12 cellular contexts compared by ENCODE assay signal in genomic region chr14:92549853-92550244, GRCh38. TPM values are rescaled to one million over a fixed set of nuclear protein-coding genes. Genes with fewer than 3 reads are reported as not detected.
A peak's percentile ranks its signal among the peaks of the same experiment; 100 is the strongest.
DNase-seq lines count a peak whose midpoint lies in the region; ATAC-seq and TF ChIP-seq lines count a peak whose summit lies in the region.
"Had no signal": no experiment of that assay in that cellular context is flagged by ENCODE, and none has a peak within 500 bp of the region (broad histone marks: within the 10 kb centered on the region; RNA-seq: fewer than 3 reads in every experiment).

No MANE protein-coding gene starts in this region.

- H3K4me3 ChIP-seq in thoracic aorta, result peak overlapping the region; percentile 38

- ATAC-seq in thoracic aorta (ENCODE audit: insufficient number of reproducible peaks, low FRiP score, low read depth) (peak; percentile 13), GM18909 (IDR thresholded peaks at IDR 0.05; ENCODE audit: poor library complexity, unreplicated experiment) (no peak), HG03565 (IDR thresholded peaks at IDR 0.05; ENCODE audit: unreplicated experiment) (no peak)

- H3K9me3 ChIP-seq in thoracic aorta, result no peaks in the 10 kb centered on the region

- peaks cover 31 to 63% of the 10 kb centered on the region in 2 donors for H3K4me1 ChIP-seq in thoracic aorta (ENCODE audit: control insufficient read depth in 1 of 2, low read depth in 2 of 2)

- H3K4me3 Mint-ChIP-seq in activated T-helper 1 cell treated with anti-CD3 and anti-CD28 coated beads, Interleukin-12 subunit alpha, Interleukin-12 subunit beta, Interleukin-2, Interleukin-4 antibody, amounts not matched to agents 30 ng/mL and 10 ng/mL and 1 ng/mL, durations not matched to agents 14 hours and 24 hours and 36 hours, result no peak overlapping the region

- no peaks in the 10 kb centered on the region for H3K27me3 ChIP-seq in thoracic aorta (replicated peaks; ENCODE audit: insufficient read depth)

- H3K36me3 Mint-ChIP-seq in activated T-helper 1 cell treated with anti-CD3 and anti-CD28 coated beads, Interleukin-12 subunit alpha, Interleukin-12 subunit beta, Interleukin-2, Interleukin-4 antibody, amounts not matched to agents 30 ng/mL and 10 ng/mL and 1 ng/mL, durations not matched to agents 14 hours and 24 hours and 36 hours (ENCODE audit: low read depth), result no peaks in the 10 kb centered on the region

- no peaks in the 10 kb centered on the region for H3K9me3 Mint-ChIP-seq in activated T-helper 1 cell treated with anti-CD3 and anti-CD28 coated beads, Interleukin-12 subunit alpha, Interleukin-12 subunit beta, Interleukin-2, Interleukin-4 antibody, amounts not matched to agents 30 ng/mL and 10 ng/mL and 1 ng/mL, durations not matched to agents 14 hours and 24 hours and 36 hours
- H3K9me3 Mint-ChIP-seq: activated T-helper 2 cell treated with anti-CD3 and anti-CD28 coated beads, Interferon-gamma antibody, Interleukin-2, Interleukin-4, amounts not matched to agents 10 μg/mL and 5 μg/mL and 100 μg/mL, durations not matched to agents 14 hours and 24 hours and 36 hours had no signal

- no peak for TF ChIP-seq CTCF in thoracic aorta (IDR thresholded peaks at IDR 0.05)

- intact Hi-C loops in activated T-helper 1 cell treated with anti-CD3 and anti-CD28 coated beads, Interleukin-12 subunit alpha, Interleukin-12 subunit beta, Interleukin-2, Interleukin-4 antibody, amounts not matched to agents 30 ng/mL and 10 ng/mL and 1 ng/mL, durations not matched to agents 14 hours and 24 hours and 36 hours (cut with micrococcal nuclease), result loop anchor here (2.0 to 10.0 kb wide), 2 partner anchors 13 to 675 kb away; no protein-coding TSS in a partner anchor

- no peaks in the 10 kb centered on the region for H3K36me3 ChIP-seq in thoracic aorta

- peaks cover 23% of the 10 kb centered on the region for H3K4me1 Mint-ChIP-seq in activated T-helper 1 cell treated with anti-CD3 and anti-CD28 coated beads, Interleukin-12 subunit alpha, Interleukin-12 subunit beta, Interleukin-2, Interleukin-4 antibody, amounts not matched to agents 30 ng/mL and 10 ng/mL and 1 ng/mL, durations not matched to agents 14 hours and 24 hours and 36 hours (ENCODE audit: low read depth)

- peak overlapping the region; percentile 77 to 87 for H3K27ac ChIP-seq in thoracic aorta

- H3K27me3 Mint-ChIP-seq in activated T-helper 1 cell treated with anti-CD3 and anti-CD28 coated beads, Interleukin-12 subunit alpha, Interleukin-12 subunit beta, Interleukin-2, Interleukin-4 antibody, amounts not matched to agents 30 ng/mL and 10 ng/mL and 1 ng/mL, durations not matched to agents 14 hours and 24 hours and 36 hours (ENCODE audit: insufficient read depth), result peaks cover 2% of the 10 kb centered on the region

- peak overlapping the region; percentile 16 for H3K27ac Mint-ChIP-seq in activated T-helper 1 cell treated with anti-CD3 and anti-CD28 coated beads, Interleukin-12 subunit alpha, Interleukin-12 subunit beta, Interleukin-2, Interleukin-4 antibody, amounts not matched to agents 30 ng/mL and 10 ng/mL and 1 ng/mL, durations not matched to agents 14 hours and 24 hours and 36 hours
- H3K27ac Mint-ChIP-seq: activated T-helper 2 cell treated with anti-CD3 and anti-CD28 coated beads, Interferon-gamma antibody, Interleukin-2, Interleukin-4, amounts not matched to agents 10 μg/mL and 5 μg/mL and 100 μg/mL, durations not matched to agents 14 hours and 24 hours and 36 hours had no signal

- DNase-seq in DMS53 (lab: John Stamatoyannopoulos, UW) (peak; percentile 29), DMS53 treated with DMSO at 0.1 percent for 48 hours (lab: John Stamatoyannopoulos, UW; ENCODE audit: unreplicated experiment) (no peak), left kidney (ENCODE audit: low read depth, low spot score) (peak; percentile 55), thoracic aorta (ENCODE audit: low spot score) (peak; percentile 43), LoVo (ENCODE audit: low spot score) (no peak)
- DNase-seq in activated T-helper 1 cell treated with anti-CD3 and anti-CD28 coated beads, Interleukin-12 subunit alpha, Interleukin-12 subunit beta, Interleukin-2, Interleukin-4 antibody, amounts not matched to agents 30 ng/mL and 10 ng/mL and 1 ng/mL, durations not matched to agents 14 hours and 24 hours and 36 hours (ENCODE audit: low spot score), result no peak
- DNase-seq: 8988T; NCI-H187; stimulated activated CD4-positive, alpha-beta T cell treated with anti-CD3 and anti-CD28 coated beads, Interleukin-2, amount 100 ng/mL, for 48 hours had no signal

RNA-seq across cellular contexts. Expression of gene RIN3, which starts 36.3 kb away (rescaled TPM):
- total RNA-seq in activated T-helper 1 cell treated with anti-CD3 and anti-CD28 coated beads, Interleukin-12 subunit alpha, Interleukin-12 subunit beta, Interleukin-2, Interleukin-4 antibody, amounts not matched to agents 30 ng/mL and 10 ng/mL and 1 ng/mL, durations not matched to agents 14 hours and 24 hours and 36 hours, result 34.7 and 35.3 TPM in 2 replicates
- 10 to 100 TPM; 47.4 to 54.2 TPM for total RNA-seq in thoracic aorta

Comparison
In these comparisons a context has a peak if more than half of its experiments do, and no peak if none do; other contexts are left out.
1. DNase-seq: peak in DMS53 (single experiment), left kidney (single experiment) and thoracic aorta (single experiment); none in DMS53 treated with DMSO at 0.1 percent for 48 hours (single experiment), activated T-helper 1 cell treated with anti-CD3 and anti-CD28 coated beads, Interleukin-12 subunit alpha, Interleukin-12 subunit beta, Interleukin-2, Interleukin-4 antibody, amounts not matched to agents 30 ng/mL and 10 ng/mL and 1 ng/mL, durations not matched to agents 14 hours and 24 hours and 36 hours (single experiment) and LoVo (single experiment).